8 cellular contexts compared by ENCODE assay signal in the genomic region with DNA sequence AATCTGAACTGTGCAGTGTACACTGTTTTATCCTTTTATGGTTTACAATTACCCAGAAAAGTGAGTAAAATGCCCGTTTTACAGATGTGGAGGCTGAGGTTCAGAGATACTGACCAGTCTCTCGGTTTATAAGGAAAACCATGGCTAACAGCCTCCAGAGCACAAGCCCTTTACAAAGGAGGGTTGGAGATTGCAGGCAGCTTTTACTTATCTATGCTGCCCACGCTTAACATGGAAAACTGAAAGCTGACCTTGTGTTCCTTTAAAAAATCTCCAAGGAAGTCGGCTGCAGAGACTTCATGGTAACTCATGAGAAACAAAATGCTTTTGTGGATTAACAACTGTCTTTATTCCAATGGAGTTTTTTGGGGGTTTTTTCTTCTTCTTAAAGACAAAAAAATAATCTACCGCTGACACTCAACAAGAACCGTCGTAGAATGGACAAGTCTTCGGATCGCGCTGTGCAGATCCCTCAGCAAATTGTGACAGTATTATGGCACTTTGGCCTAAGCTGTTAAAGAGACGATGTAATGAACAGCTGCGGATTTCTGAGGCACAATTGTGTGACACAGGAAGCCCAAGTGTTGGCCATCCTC. TPM values are rescaled to one million over a fixed set of nuclear protein-coding genes. Genes with fewer than 3 reads are reported as not detected.
DNase-seq lines count a peak whose midpoint lies in the region; ATAC-seq, FAIRE-seq and TF ChIP-seq lines count a peak whose summit lies in the region.

No MANE protein-coding gene starts in this region.

- H3K9ac ChIP-seq in kidney (ENCODE audit: low read length in 2 of 2) = peak overlapping the region; percentile 79 to 92

- intact Hi-C loops in kidney (cut with DNase I) (no loop called here), thyroid gland (cut with DNase I) (no loop called here)

- CTCF ChIA-PET in AG04449 (lab: Yijun Ruan, JAX) = interaction anchor here (0.9 to 1.6 kb wide), 2 partner anchors 10 to 349 kb away, joined by 3 to 5 read pairs; no protein-coding TSS in a partner anchor

- H3K36me3 Mint-ChIP-seq in activated naive CD8-positive, alpha-beta T cell treated with anti-CD3 and anti-CD28 coated beads, Interleukin-2, amount 50 U/mL, for 24 hours (ENCODE audit: low read depth) = peaks cover 24% of the 10 kb centered on the region

- 12 to 15% methylated on average over 12 of the region's 12 CpGs for WGBS in thyroid gland, 2 donors

- H3K27me3 Mint-ChIP-seq in activated naive CD8-positive, alpha-beta T cell treated with anti-CD3 and anti-CD28 coated beads, Interleukin-2, amount 50 U/mL, for 24 hours = no peaks in the 10 kb centered on the region

- peak overlapping the region; percentile 98 for H3K4me3 Mint-ChIP-seq in activated naive CD8-positive, alpha-beta T cell treated with anti-CD3 and anti-CD28 coated beads, Interleukin-2, amount 50 U/mL, for 24 hours

- no peak for DNase-seq in AG04449 (ENCODE audit: low read depth, low spot score)
- no peak for DNase-seq in H54 (ENCODE audit: insufficient read length, low spot score)
- no peak for DNase-seq in activated naive CD8-positive, alpha-beta T cell treated with anti-CD3 and anti-CD28 coated beads, Interleukin-2, amount 50 U/mL, for 24 hours
- DNase-seq in kidney = no peak
- DNase-seq in thyroid gland = no peak
- no peak for DNase-seq in stimulated activated CD4-positive, alpha-beta T cell treated with anti-CD3 and anti-CD28 coated beads, Interleukin-2, amount 100 ng/mL, for 48 hours

- FAIRE-seq in H54 (lab: Jason Lieb, UNC) (peak; percentile 36), kidney (lab: Jason Lieb, UNC) (no peak)

- no peak for TF ChIP-seq CTCF in AG04449 (IDR thresholded peaks at IDR 0.05; ENCODE audit: insufficient read depth, low read length, missing control alignments)
- TF ChIP-seq CTCF in kidney (IDR thresholded peaks at IDR 0.05; ENCODE audit: borderline replicate concordance, extremely low read depth, insufficient read depth) = no peak
- TF ChIP-seq CTCF in thyroid gland (IDR thresholded peaks at IDR 0.05) = no peak

- H3K9me3 ChIP-seq in kidney (ENCODE audit: control insufficient read depth in 1 of 2, low read length in 2 of 2) (no peaks in the 10 kb centered on the region), thyroid gland (no peaks in the 10 kb centered on the region)

- H3K36me3 ChIP-seq in kidney (ENCODE audit: control insufficient read depth in 1 of 2, insufficient read depth in 2 of 2, low read length in 2 of 2) (peaks cover 0 to 7% of the 10 kb centered on the region in 2 donors), thyroid gland (no peaks in the 10 kb centered on the region)

- no peaks in the 10 kb centered on the region for H3K27me3 ChIP-seq in thyroid gland

- POLR2A ChIA-PET in AG04449 (lab: Yijun Ruan, JAX) = interaction anchor here (0.7 to 1.3 kb wide), 2 partner anchors 22 to 96 kb away, joined by 3 read pairs; no protein-coding TSS in a partner anchor

- ATAC-seq in activated naive CD8-positive, alpha-beta T cell treated with anti-CD3 and anti-CD28 coated beads, Interleukin-2, amount 50 U/mL, for 24 hours = peak; percentile 41
- ATAC-seq in HG03520 (IDR thresholded peaks at IDR 0.05; ENCODE audit: unreplicated experiment) = no peak
- no peak for ATAC-seq in HG02571 (IDR thresholded peaks at IDR 0.05; ENCODE audit: unreplicated experiment)

- peaks cover 48% of the 10 kb centered on the region for H3K4me1 Mint-ChIP-seq in activated naive CD8-positive, alpha-beta T cell treated with anti-CD3 and anti-CD28 coated beads, Interleukin-2, amount 50 U/mL, for 24 hours

- peak overlapping the region; percentile 95 for H3K27ac Mint-ChIP-seq in activated naive CD8-positive, alpha-beta T cell treated with anti-CD3 and anti-CD28 coated beads, Interleukin-2, amount 50 U/mL, for 24 hours

- H3K4me1 ChIP-seq in kidney (ENCODE audit: control insufficient read depth in 1 of 2, insufficient read depth in 1 of 2, low read depth in 1 of 2, low read length in 2 of 2) (peaks cover 8 to 17% of the 10 kb centered on the region in 2 donors), thyroid gland (peaks cover 15 to 20% of the 10 kb centered on the region in 2 donors)

- no peaks in the 10 kb centered on the region for H3K9me3 Mint-ChIP-seq in activated naive CD8-positive, alpha-beta T cell treated with anti-CD3 and anti-CD28 coated beads, Interleukin-2, amount 50 U/mL, for 24 hours

- peak overlapping the region; percentile 90 to 92 for H3K27ac ChIP-seq in kidney (ENCODE audit: low read depth in 2 of 2, low read length in 2 of 2)
- peak overlapping the region; percentile 72 to 92 (median 87) for H3K27ac ChIP-seq in thyroid gland

- H3K4me3 ChIP-seq in AG04449 (ENCODE audit: low read depth, low read length) (peak overlapping the region; percentile 61), kidney (ENCODE audit: low read length in 2 of 2) (peak overlapping the region; percentile 86 to 89), thyroid gland (replicated peaks in 1 of 3) (peak overlapping the region in 2 of 3 donors; percentile 32 to 96)

- no peak for TF ChIP-seq POLR2A in H54 (IDR thresholded peaks at IDR 0.05; ENCODE audit: low read depth, low read length)
- no peak for TF ChIP-seq POLR2A in thyroid gland (IDR thresholded peaks at IDR 0.05)

RNA-seq across cellular contexts. Expression of gene SLF2, which starts 0.7 kb away (rescaled TPM):
- total RNA-seq in kidney (29.6 TPM), thyroid gland (10 to 100 TPM; 34.1 to 47.9 (median 40.4) TPM)
- 6.7 TPM for polyA plus RNA-seq in kidney (ENCODE audit: insufficient read depth, low read depth, low replicate concordance)

RNA-seq across cellular contexts. Expression of gene SEMA4G, which starts 57.2 kb away (rescaled TPM):
- total RNA-seq in kidney (6.1 TPM), thyroid gland (10 to 100 TPM in 1 of 4 donors, 1 to 10 TPM in 3; 8.7 to 13.3 (median 9.8) TPM)
- polyA plus RNA-seq in kidney (ENCODE audit: insufficient read depth, low read depth, low replicate concordance) = 23.5 TPM
